20 cellular contexts compared by ENCODE assay signal in the genomic region with DNA sequence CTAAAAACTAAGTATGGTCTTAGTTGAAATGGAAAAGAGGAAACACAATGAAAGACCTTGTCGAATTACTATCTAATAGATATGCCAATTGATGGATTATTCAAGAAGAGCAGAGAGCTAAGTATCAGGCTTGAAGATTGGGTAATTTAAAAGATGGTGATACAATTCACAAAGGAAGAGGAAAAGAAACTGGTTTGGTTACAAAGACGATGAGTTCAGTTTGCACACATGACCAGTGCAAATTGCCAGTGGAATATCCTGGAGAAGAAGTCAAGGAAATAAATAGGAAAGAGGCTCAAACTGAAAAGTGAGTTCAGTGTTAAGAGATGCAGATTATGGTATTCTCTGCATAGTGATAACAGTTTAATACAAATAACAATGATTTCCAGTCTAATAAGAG. TPM values are rescaled to one million over a fixed set of nuclear protein-coding genes. Genes with fewer than 3 reads are reported as not detected.
A peak's percentile ranks its signal among the peaks of the same experiment; 100 is the strongest.
DNase-seq lines count a peak whose midpoint lies in the region; ATAC-seq, FAIRE-seq and TF ChIP-seq lines count a peak whose summit lies in the region.
"Had no signal": no experiment of that assay in that cellular context is flagged by ENCODE, and none has a peak within 500 bp of the region (broad histone marks: within the 10 kb centered on the region; RNA-seq: fewer than 3 reads in every experiment).

No MANE protein-coding gene starts in this region.

- H3K79me2 ChIP-seq in Loucy (ENCODE audit: insufficient read depth, low read length) (peaks cover 20% of the 10 kb centered on the region), neural progenitor cell (ENCODE audit: low read depth) (peaks cover 20% of the 10 kb centered on the region)

- H3K27me3 Mint-ChIP-seq in CD8-positive, alpha-beta T cell (ENCODE audit: low read depth), result no peaks in the 10 kb centered on the region
- H3K27me3 Mint-ChIP-seq in neural progenitor cell (ENCODE audit: insufficient read depth, low read depth), result peaks cover 4% of the 10 kb centered on the region
- H3K27me3 Mint-ChIP-seq: stimulated activated memory B cell treated with anti-CD40 and anti-IgM and Interleukin-4, amounts not matched to agents 10 μg/mL and 1 μg/mL and 100 μg/mL, for 72 hours had no signal

- no peak overlapping the region for H3K4me3 Mint-ChIP-seq in CD8-positive, alpha-beta T cell
- no peak overlapping the region for H3K4me3 Mint-ChIP-seq in neural progenitor cell
- H3K4me3 Mint-ChIP-seq: stimulated activated memory B cell treated with anti-CD40 and anti-IgM and Interleukin-4, amounts not matched to agents 10 μg/mL and 1 μg/mL and 100 μg/mL, for 72 hours had no signal

- H3K4me1 Mint-ChIP-seq in CD8-positive, alpha-beta T cell (ENCODE audit: low read depth), result peaks cover 25% of the 10 kb centered on the region
- peaks cover 28% of the 10 kb centered on the region for H3K4me1 Mint-ChIP-seq in neural progenitor cell

- CTCF ChIA-PET in CD8-positive, alpha-beta T cell (lab: Charles Lee), result interaction anchor here (1.3 kb wide), 1 partner anchor 243 kb away, joined by 4 read pairs; no protein-coding TSS in a partner anchor

- intact Hi-C loops in CD8-positive, alpha-beta T cell (cut with DNase I, micrococcal nuclease), result no loop called here

- H3K4me1 ChIP-seq in CD8-positive, alpha-beta T cell (ENCODE audit: insufficient read depth, low read length), result peaks cover 5% of the 10 kb centered on the region
- peaks cover 37% of the 10 kb centered on the region for H3K4me1 ChIP-seq in Loucy (ENCODE audit: insufficient read depth, low read length, poor library complexity, severe bottlenecking)
- peaks cover 30% of the 10 kb centered on the region for H3K4me1 ChIP-seq in neural progenitor cell
- H3K4me1 ChIP-seq: prostate gland had no signal

- no peaks in the 10 kb centered on the region for H3K9me3 ChIP-seq in CD8-positive, alpha-beta T cell (ENCODE audit: low read length)
- H3K9me3 ChIP-seq in Loucy (ENCODE audit: insufficient read depth, low read depth, low read length) (no peaks in the 10 kb centered on the region), neural progenitor cell (ENCODE audit: low read depth) (no peaks in the 10 kb centered on the region)
- H3K9me3 ChIP-seq: prostate gland, tibial nerve had no signal

- no peak for ATAC-seq in CD8-positive, alpha-beta T cell
- ATAC-seq: stimulated activated memory B cell treated with anti-CD40 and anti-IgM and Interleukin-4, amounts not matched to agents 10 μg/mL and 1 μg/mL and 100 μg/mL, for 72 hours had no signal

- H3K27me3 ChIP-seq in CD8-positive, alpha-beta T cell (ENCODE audit: insufficient read depth, low read length), result no peaks in the 10 kb centered on the region
- H3K27me3 ChIP-seq in Loucy (ENCODE audit: insufficient read depth, low read length, poor library complexity, severe bottlenecking), result no peaks in the 10 kb centered on the region
- no peaks in the 10 kb centered on the region for H3K27me3 ChIP-seq in bronchial epithelial cell (ENCODE audit: control insufficient read depth, insufficient read depth, low read length)
- H3K27me3 ChIP-seq in neural progenitor cell, result no peaks in the 10 kb centered on the region
- H3K27me3 ChIP-seq: tibial nerve had no signal

- POLR2A ChIA-PET in CD8-positive, alpha-beta T cell (lab: Charles Lee), result interaction anchor here (7.7 kb wide), 1 partner anchor 14 kb away, joined by 64 read pairs; no protein-coding TSS in a partner anchor

- H3K9me3 Mint-ChIP-seq in CD8-positive, alpha-beta T cell, result no peaks in the 10 kb centered on the region
- H3K9me3 Mint-ChIP-seq in neural progenitor cell, result no peaks in the 10 kb centered on the region
- H3K9me3 Mint-ChIP-seq: stimulated activated memory B cell treated with anti-CD40 and anti-IgM and Interleukin-4, amounts not matched to agents 10 μg/mL and 1 μg/mL and 100 μg/mL, for 72 hours had no signal

- DNase-seq in CD8-positive, alpha-beta T cell, result no peak
- DNase-seq in bronchial epithelial cell (ENCODE audit: low read depth) (peak; percentile 20), neural progenitor cell (ENCODE audit: low spot score) (no peak), NCI-H748 treated with DMSO at 0.1 percent for 48 hours (lab: John Stamatoyannopoulos, UW) (no peak), HuH-7.5 (ENCODE audit: low spot score) (no peak), GM13976 (ENCODE audit: low spot score) (no peak)
- DNase-seq: activated naive CD4-positive, alpha-beta T cell treated with Interleukin-2 at 50 U/mL for 16 hours; AML-193; cerebellar nuclear complex; NCI-H146; NCI-H774; SHP77 treated with DMSO at 0.1 percent for 48 hours; stimulated activated CD4-positive, alpha-beta T cell treated with anti-CD3 and anti-CD28 coated beads, Interleukin-1b, Interleukin-23, amount 100 ng/mL, for 48 hours had no signal

- H3K36me3 Mint-ChIP-seq in CD8-positive, alpha-beta T cell, result peaks cover 19% of the 10 kb centered on the region
- H3K36me3 Mint-ChIP-seq in neural progenitor cell, result peaks cover 5% of the 10 kb centered on the region

- no peaks in the 10 kb centered on the region for H3K36me3 ChIP-seq in CD8-positive, alpha-beta T cell (ENCODE audit: insufficient read depth, low read length)
- H3K36me3 ChIP-seq in Loucy (ENCODE audit: insufficient read depth, low read length), result no peaks in the 10 kb centered on the region
- no peaks in the 10 kb centered on the region for H3K36me3 ChIP-seq in bronchial epithelial cell (ENCODE audit: control insufficient read depth, insufficient read depth, low read length)
- no peaks in the 10 kb centered on the region for H3K36me3 ChIP-seq in neural progenitor cell
- H3K36me3 ChIP-seq: prostate gland, tibial nerve had no signal

- H3K9me2 ChIP-seq in Loucy (replicated peaks; ENCODE audit: low read depth, low read length), result no peaks in the 10 kb centered on the region

- H2AFZ ChIP-seq in Loucy (ENCODE audit: low read length), result peak overlapping the region; percentile 68
- peak overlapping the region; percentile 17 for H2AFZ ChIP-seq in neural progenitor cell (replicated peaks)

- no peak for FAIRE-seq in bronchial epithelial cell (lab: Jason Lieb, UNC)
- FAIRE-seq: astrocyte, frontal cortex had no signal

- no peaks in the 10 kb centered on the region for H3F3A ChIP-seq in Loucy (ENCODE audit: low read depth)
- peaks cover 36% of the 10 kb centered on the region for H3F3A ChIP-seq in neural progenitor cell (ENCODE audit: low read depth)

- in situ Hi-C loops in GM13976 (cut with MboI; ENCODE audit: low sequenced_read_pairs, unreplicated experiment), result no loop called here

- H3K4me2 ChIP-seq in Loucy (ENCODE audit: low read depth, low read length, poor library complexity, severe bottlenecking), result no peak overlapping the region
- H3K4me2 ChIP-seq in neural progenitor cell, result peak overlapping the region; percentile 4

- peak overlapping the region; percentile 28 for H3K27ac Mint-ChIP-seq in CD8-positive, alpha-beta T cell
- no peak overlapping the region for H3K27ac Mint-ChIP-seq in neural progenitor cell
- H3K27ac Mint-ChIP-seq: stimulated activated memory B cell treated with anti-CD40 and anti-IgM and Interleukin-4, amounts not matched to agents 10 μg/mL and 1 μg/mL and 100 μg/mL, for 72 hours had no signal

- no peak for TF ChIP-seq CTCF in CD8-positive, alpha-beta T cell (IDR thresholded peaks at IDR 0.05)
- TF ChIP-seq CTCF in Loucy (conservative IDR thresholded peaks at IDR 0.05; ENCODE audit: low read length) (no peak), bronchial epithelial cell (IDR thresholded peaks at IDR 0.05; ENCODE audit: insufficient read depth, low read length, severe bottlenecking) (no peak), neural progenitor cell (IDR thresholded peaks at IDR 0.05) (no peak), GM13976 (IDR thresholded peaks at IDR 0.05; ENCODE audit: borderline replicate concordance, control extremely low read depth, extremely low read depth, insufficient read depth, missing control alignments) (no peak)

- H4K20me1 ChIP-seq in Loucy (ENCODE audit: insufficient read depth, low read length, poor library complexity, severe bottlenecking) (peaks cover 19% of the 10 kb centered on the region), neural progenitor cell (ENCODE audit: low read depth) (peaks cover 20% of the 10 kb centered on the region)

- no peak overlapping the region for H3K4me3 ChIP-seq in CD8-positive, alpha-beta T cell (ENCODE audit: low read depth, low read length)
- H3K4me3 ChIP-seq in Loucy (ENCODE audit: low read length, poor library complexity, severe bottlenecking) (no peak overlapping the region), bronchial epithelial cell (ENCODE audit: low read depth, low read length) (no peak overlapping the region), neural progenitor cell (no peak overlapping the region)
- H3K4me3 ChIP-seq: prostate gland, tibial nerve had no signal

- no peak overlapping the region for H3K9ac ChIP-seq in Loucy (ENCODE audit: low read depth, low read length, poor library complexity, severe bottlenecking)
- H3K9ac ChIP-seq in neural progenitor cell, result no peak overlapping the region

- H3K27ac ChIP-seq in CD8-positive, alpha-beta T cell (ENCODE audit: low read depth, low read length), result no peak overlapping the region
- H3K27ac ChIP-seq in neural progenitor cell, result peak overlapping the region; percentile 36
- H3K27ac ChIP-seq: prostate gland, tibial nerve, VCaP had no signal

RNA-seq across cellular contexts. Expression of gene RAP1B, which starts 2.5 kb away (rescaled TPM):
- total RNA-seq in CD8-positive, alpha-beta T cell, result 100 to 1,000 TPM; 299 TPM
- total RNA-seq in bronchial epithelial cell (175 and 183 TPM in 2 replicates), neural progenitor cell (ENCODE audit: low replicate concordance) (134 and 252 TPM in 2 replicates)
